ENCODE assay signal across 18 cellular contexts in genomic region chr11:85946221-85946620, GRCh38.
DNase-seq lines count a peak whose midpoint lies in the region; ATAC-seq and TF ChIP-seq lines count a peak whose summit lies in the region.
"Had no signal": no experiment of that assay in that cellular context is flagged by ENCODE, and none has a peak within 500 bp of the region (broad histone marks: within the 10 kb centered on the region; RNA-seq: fewer than 3 reads in every experiment).

No MANE protein-coding gene starts in this region.

- no peak overlapping the region for H3K27ac Mint-ChIP-seq in MCF 10A (ENCODE audit: low read depth, unreplicated experiment)

- H3K27ac ChIP-seq in breast epithelium, result peak overlapping the region; percentile 66 to 88
- peak overlapping the region; percentile 55 for H3K27ac ChIP-seq in substantia nigra (ENCODE audit: low read depth, low read length, poor library complexity, severe bottlenecking)
- no peak overlapping the region for H3K27ac ChIP-seq in effector memory CD4-positive, alpha-beta T cell (ENCODE audit: insufficient read depth, low read length, poor library complexity, severe bottlenecking)
- H3K27ac ChIP-seq: suprapubic skin had no signal

- intact Hi-C loops in breast epithelium (cut with DNase I; ENCODE audit: low total_unique reads) (no loop called here), MCF 10A (cut with micrococcal nuclease) (loop anchor here (10.0 kb wide), 3 partner anchors 251 to 869 kb away; no protein-coding TSS in a partner anchor)

- no peak for DNase-seq in breast epithelium (ENCODE audit: low spot score in 2 of 2)
- no peak for DNase-seq in MCF 10A (ENCODE audit: unreplicated experiment)
- DNase-seq in fibroblast of peridontal ligament (ENCODE audit: extremely low read depth), result peak; percentile 30
- peak in 2 of 49 donors; percentile 4 to 21 for DNase-seq in substantia nigra (lab: John Stamatoyannopoulos, UW)
- no peak for DNase-seq in effector memory CD4-positive, alpha-beta T cell
- no peak for DNase-seq in NCI-H1105 treated with DMSO at 0.1 percent for 48 hours (lab: John Stamatoyannopoulos, UW)
- no peak for DNase-seq in NCI-H1417 treated with DMSO at 0.1 percent for 48 hours (lab: John Stamatoyannopoulos, UW)
- DNase-seq: activated CD4-positive, alpha-beta T cell treated with anti-CD3 and anti-CD28 coated beads, Interleukin-2, amount 10 ng/mL, durations not matched to agents 7 days and 5 days; central memory CD4-positive, alpha-beta T cell; erythroblast; NCI-H187 treated with DMSO at 0.1 percent for 48 hours; NCI-H748 treated with DMSO at 0.1 percent for 48 hours; RPMI8226; T-helper 9 cell had no signal

- H3K27me3 ChIP-seq in breast epithelium, result no peaks in the 10 kb centered on the region
- no peaks in the 10 kb centered on the region for H3K27me3 ChIP-seq in effector memory CD4-positive, alpha-beta T cell (replicated peaks; ENCODE audit: control insufficient read depth, insufficient read depth, low read length, poor library complexity, severe bottlenecking)
- H3K27me3 ChIP-seq: suprapubic skin had no signal

- TF ChIP-seq CTCF in breast epithelium (IDR thresholded peaks at IDR 0.05) (no peak), MCF 10A (IDR thresholded peaks at IDR 0.05; ENCODE audit: unreplicated experiment) (no peak)

- BruUV-seq in MCF 10A (replicated peaks; lab: Mats Ljungman, UMichigan), result no TSS peak

- peaks cover 11% of the 10 kb centered on the region for H3K36me3 Mint-ChIP-seq in MCF 10A (ENCODE audit: insufficient read depth, unreplicated experiment)

- POLR2A ChIA-PET in MCF 10A (lab: Yijun Ruan, JAX), result interaction anchor here (0.7 to 1.1 kb wide), 3 partner anchors 80 to 319 kb away, joined by 3 read pairs; partner anchors contain the start of gene DLG2

- peaks cover 8% of the 10 kb centered on the region for H3K9me3 Mint-ChIP-seq in MCF 10A (ENCODE audit: unreplicated experiment)

- no peak overlapping the region for H3K4me3 Mint-ChIP-seq in MCF 10A (ENCODE audit: unreplicated experiment)
- H3K4me3 Mint-ChIP-seq: activated CD4-positive, alpha-beta T cell treated with anti-CD3 and anti-CD28 coated beads, Interleukin-2, amount 10 ng/mL, durations not matched to agents 7 days and 5 days had no signal

- H3K4me1 ChIP-seq in breast epithelium, result peaks cover 0 to 13% of the 10 kb centered on the region in 2 donors
- H3K4me1 ChIP-seq in effector memory CD4-positive, alpha-beta T cell (ENCODE audit: control insufficient read depth, insufficient read depth, low read length, poor library complexity, severe bottlenecking), result no peaks in the 10 kb centered on the region
- H3K4me1 ChIP-seq: HAP-1 had no signal

- H3K27me3 Mint-ChIP-seq in MCF 10A (ENCODE audit: insufficient read depth, unreplicated experiment), result no peaks in the 10 kb centered on the region
- H3K27me3 Mint-ChIP-seq: activated CD4-positive, alpha-beta T cell treated with anti-CD3 and anti-CD28 coated beads, Interleukin-2, amount 10 ng/mL, durations not matched to agents 7 days and 5 days had no signal

- H3K4me1 Mint-ChIP-seq in MCF 10A (ENCODE audit: insufficient read depth, unreplicated experiment), result peaks cover 19% of the 10 kb centered on the region

- no peaks in the 10 kb centered on the region for H3K9me3 ChIP-seq in breast epithelium
- H3K9me3 ChIP-seq in effector memory CD4-positive, alpha-beta T cell (ENCODE audit: control insufficient read depth, low read length), result peaks cover 5% of the 10 kb centered on the region
- H3K9me3 ChIP-seq: suprapubic skin had no signal

- CTCF ChIA-PET in MCF 10A (lab: Yijun Ruan, JAX), result interaction anchor here (0.6 to 1.0 kb wide), 6 partner anchors 56 to 358 kb away, joined by 3 to 5 read pairs (median 4); no protein-coding TSS in a partner anchor

- no peaks in the 10 kb centered on the region for H3K36me3 ChIP-seq in breast epithelium
- H3K36me3 ChIP-seq in effector memory CD4-positive, alpha-beta T cell (ENCODE audit: control insufficient read depth, insufficient read depth, low read length), result no peaks in the 10 kb centered on the region
- H3K36me3 ChIP-seq: HAP-1, suprapubic skin had no signal

- no peak overlapping the region for H3K4me3 ChIP-seq in breast epithelium
- H3K4me3 ChIP-seq in effector memory CD4-positive, alpha-beta T cell (ENCODE audit: insufficient read depth, low read depth, low read length, poor library complexity, severe bottlenecking), result no peak overlapping the region
- H3K4me3 ChIP-seq: HAP-1, smooth muscle cell, suprapubic skin had no signal

- TF ChIP-seq POLR2A in breast epithelium (IDR thresholded peaks at IDR 0.05), result no peak

- ATAC-seq in SK-N-SH treated with all-trans-retinoic acid at 6 μM for 48 hours, result 0 out of 3 replicates have a peak, but pooled peaks have one; percentile 6

TF ChIP-seq in SK-N-SH treated with all-trans-retinoic acid at 6 μM for 48 hours, 23 proteins besides CTCF, POLR2A, EP300 and RAD21:
- no peak for TF ChIP-seq OSR1 (CRISPR knock-in tag; IDR thresholded peaks at IDR 0.05)
- TF ChIP-seq ZFP3 (CRISPR knock-in tag; IDR thresholded peaks at IDR 0.05), result no peak
- TF ChIP-seq RARB (CRISPR knock-in tag; IDR thresholded peaks at IDR 0.05), result no peak
- TF ChIP-seq ZNF70 (CRISPR knock-in tag; IDR thresholded peaks at IDR 0.05), result no peak
- no peak for TF ChIP-seq ZNF8 (CRISPR knock-in tag; IDR thresholded peaks at IDR 0.05)
- TF ChIP-seq GLIS3 (CRISPR knock-in tag; IDR thresholded peaks at IDR 0.05), result no peak
- TF ChIP-seq POU6F1 (CRISPR knock-in tag; IDR thresholded peaks at IDR 0.05; ENCODE audit: borderline replicate concordance, low read depth), result no peak
- TF ChIP-seq BACH2 (CRISPR knock-in tag; IDR thresholded peaks at IDR 0.05; ENCODE audit: borderline replicate concordance), result no peak
- no peak for TF ChIP-seq PPARA (CRISPR knock-in tag; IDR thresholded peaks at IDR 0.05; ENCODE audit: borderline replicate concordance)
